21 cellular contexts compared by ENCODE assay signal in the genomic region with DNA sequence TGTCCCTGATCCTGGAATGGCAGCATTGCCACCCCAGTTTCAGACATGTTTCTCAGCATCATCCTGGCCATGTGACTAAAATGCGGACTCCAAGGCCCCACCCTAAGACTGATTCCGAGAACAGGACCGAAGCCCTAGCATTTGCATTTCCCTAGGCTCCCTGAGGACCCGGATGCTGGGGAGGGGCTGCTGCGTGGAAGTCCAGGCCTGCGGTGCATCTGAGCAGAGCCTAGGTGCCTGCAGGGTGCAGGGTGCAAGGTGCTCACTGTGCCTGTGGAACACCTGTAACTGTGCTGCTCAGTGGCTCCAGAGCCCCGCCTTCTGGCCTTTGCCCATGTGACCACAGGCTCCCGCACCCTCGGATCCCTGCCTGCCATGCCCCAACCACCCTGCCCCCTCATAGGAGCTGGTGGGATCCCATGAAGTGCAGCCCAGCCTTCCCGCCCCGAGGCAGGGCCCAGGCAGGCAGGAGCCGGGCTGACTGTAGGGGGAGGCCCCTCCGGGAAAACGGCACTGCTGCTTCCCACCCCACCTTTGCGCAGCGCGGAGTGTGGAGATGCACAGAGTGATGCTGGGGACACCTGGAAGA. TPM values are rescaled to one million over a fixed set of nuclear protein-coding genes. Genes with fewer than 3 reads are reported as not detected.
A peak's percentile ranks its signal among the peaks of the same experiment; 100 is the strongest.
DNase-seq lines count a peak whose midpoint lies in the region; ATAC-seq and TF ChIP-seq lines count a peak whose summit lies in the region.
"Had no signal": no experiment of that assay in that cellular context is flagged by ENCODE, and none has a peak within 500 bp of the region (broad histone marks: within the 10 kb centered on the region; RNA-seq: fewer than 3 reads in every experiment).

No MANE protein-coding gene starts in this region.

- TF ChIP-seq POLR2A in adrenal gland (IDR thresholded peaks at IDR 0.05): no peak
- no peak for TF ChIP-seq POLR2A in vagina (IDR thresholded peaks at IDR 0.05)

- no peak overlapping the region for H3K27ac Mint-ChIP-seq in activated CD4-positive, alpha-beta T cell treated with anti-CD3 and anti-CD28 coated beads, Interleukin-2, amount 10 ng/mL, durations not matched to agents 24 days and 14 days
- H3K27ac Mint-ChIP-seq: CD4-positive, alpha-beta memory T cell had no signal

- H3K4me3 Mint-ChIP-seq in activated CD4-positive, alpha-beta T cell treated with anti-CD3 and anti-CD28 coated beads, Interleukin-2, amount 10 ng/mL, durations not matched to agents 24 days and 14 days: no peak overlapping the region
- H3K4me3 Mint-ChIP-seq: CD4-positive, alpha-beta memory T cell had no signal

- H3K27me3 ChIP-seq in adrenal gland (no peaks in the 10 kb centered on the region), vagina (no peaks in the 10 kb centered on the region)

- H3K36me3 ChIP-seq in adrenal gland (replicated peaks in 1 of 2): no peaks in the 10 kb centered on the region
- H3K36me3 ChIP-seq in vagina: no peaks in the 10 kb centered on the region

- H3K4me1 ChIP-seq in adrenal gland (replicated peaks in 1 of 2) (peaks cover 0 to 8% of the 10 kb centered on the region in 2 donors), vagina (no peaks in the 10 kb centered on the region)
- H3K4me1 ChIP-seq: A549 had no signal

- intact Hi-C loops in activated CD4-positive, alpha-beta T cell treated with anti-CD3 and anti-CD28 coated beads, Interleukin-2, amount 10 ng/mL, durations not matched to agents 24 days and 14 days (cut with micrococcal nuclease): no loop called here
- intact Hi-C loops in adrenal gland (cut with DNase I): no loop called here
- intact Hi-C loops in vagina (cut with DNase I): no loop called here

- no peaks in the 10 kb centered on the region for H3K36me3 Mint-ChIP-seq in activated CD4-positive, alpha-beta T cell treated with anti-CD3 and anti-CD28 coated beads, Interleukin-2, amount 10 ng/mL, durations not matched to agents 24 days and 14 days (ENCODE audit: low read depth)
- H3K36me3 Mint-ChIP-seq: CD4-positive, alpha-beta memory T cell had no signal

- H3K27ac ChIP-seq in adrenal gland (peak overlapping the region in 3 of 5 donors; percentile 28 to 82 (median 75)), vagina (no peak overlapping the region)
- H3K27ac ChIP-seq: 22Rv1, A549, C4-2B, HL-60 had no signal

- no peaks in the 10 kb centered on the region for H3K9me3 Mint-ChIP-seq in activated CD4-positive, alpha-beta T cell treated with anti-CD3 and anti-CD28 coated beads, Interleukin-2, amount 10 ng/mL, durations not matched to agents 24 days and 14 days
- H3K9me3 Mint-ChIP-seq: CD4-positive, alpha-beta memory T cell had no signal

- H3K4me3 ChIP-seq in adrenal gland: no peak overlapping the region
- H3K4me3 ChIP-seq in vagina: no peak overlapping the region
- H3K4me3 ChIP-seq: A549, GM12878, GM23248 had no signal

- DNase-seq in activated CD4-positive, alpha-beta T cell treated with anti-CD3 and anti-CD28 coated beads, Interleukin-2, amount 10 ng/mL, durations not matched to agents 24 days and 14 days: peak; percentile 8
- no peak for DNase-seq in activated CD4-positive, alpha-beta T cell treated with anti-CD3 and anti-CD28 coated beads for 4 hours
- no peak for DNase-seq in adrenal gland
- no peak for DNase-seq in omental fat pad (ENCODE audit: low spot score)
- peak; percentile 65 to 87 for DNase-seq in vagina (ENCODE audit: extremely low spot score in 2 of 2)
- DNase-seq in GM20000 (ENCODE audit: low spot score): no peak
- DNase-seq in CD1c-positive myeloid dendritic cell (ENCODE audit: extremely low spot score): no peak
- DNase-seq: AML-193; Calu3; CD4-positive, alpha-beta memory T cell; DMS79 treated with DMSO at 0.1 percent for 48 hours; GF-D8; HCEC 1CT had no signal

- WGBS in adrenal gland, 4 donors: 73 to 94% (median 86%) methylated on average over 2 to 17 of the region's 17 CpGs

- H3K9me3 ChIP-seq in adrenal gland (replicated peaks in 1 of 3) (no peaks in the 10 kb centered on the region), vagina (no peaks in the 10 kb centered on the region)
- H3K9me3 ChIP-seq: A549 had no signal

- peak; percentile 39 for ATAC-seq in omental fat pad (ENCODE audit: low FRiP score)
- ATAC-seq: A549, GM12878 had no signal

- peaks cover 28% of the 10 kb centered on the region for H3K27me3 Mint-ChIP-seq in activated CD4-positive, alpha-beta T cell treated with anti-CD3 and anti-CD28 coated beads, Interleukin-2, amount 10 ng/mL, durations not matched to agents 24 days and 14 days

- TF ChIP-seq CTCF in adrenal gland (IDR thresholded peaks at IDR 0.05): no peak
- TF ChIP-seq CTCF in omental fat pad (IDR thresholded peaks at IDR 0.05): no peak
- no peak for TF ChIP-seq CTCF in vagina (IDR thresholded peaks at IDR 0.05)
- TF ChIP-seq CTCF in GM20000 (IDR thresholded peaks at IDR 0.05; ENCODE audit: extremely low read depth, missing control alignments): no peak

- peaks cover 3% of the 10 kb centered on the region for H3K4me1 Mint-ChIP-seq in activated CD4-positive, alpha-beta T cell treated with anti-CD3 and anti-CD28 coated beads, Interleukin-2, amount 10 ng/mL, durations not matched to agents 24 days and 14 days
- H3K4me1 Mint-ChIP-seq: CD4-positive, alpha-beta memory T cell had no signal

RNA-seq across cellular contexts. Expression of a gene that starts 14.9 kb away (rescaled TPM):
- total RNA-seq in activated CD4-positive, alpha-beta T cell treated with anti-CD3 and anti-CD28 coated beads, Interleukin-2, amount 10 ng/mL, durations not matched to agents 24 days and 14 days: not detected in 2 replicates
- total RNA-seq in adrenal gland (under 1 TPM in 4 of 8 donors, not detected in 4; 0.14 to 0.54 (median 0.32) TPM), omental fat pad (not detected), vagina (not detected)
- polyA plus RNA-seq in adrenal gland: 1 to 10 TPM in 1 of 3 donors, under 1 TPM in 2; 0.30 to 1.1 (median 0.40) TPM
- total RNA-seq: Calu3; CD4-positive, alpha-beta memory T cell; GM12878; GM23248; HT1080 had no signal
- polyA plus RNA-seq: A549; BJ; CD4-positive, alpha-beta memory T cell; GM12878; GM23248 had no signal

RNA-seq across cellular contexts. Expression of a gene that starts 27.3 kb away (rescaled TPM):
- total RNA-seq in activated CD4-positive, alpha-beta T cell treated with anti-CD3 and anti-CD28 coated beads, Interleukin-2, amount 10 ng/mL, durations not matched to agents 24 days and 14 days: 20.1 and 22.1 TPM in 2 replicates
- total RNA-seq in adrenal gland (100 to 1,000 TPM in 5 of 8 donors, 10 to 100 TPM in 3; 73.2 to 252 (median 124) TPM), omental fat pad (10 to 100 TPM; 14.6 to 45.4 (median 19.5) TPM), vagina (7.6 TPM)
- polyA plus RNA-seq in adrenal gland: 100 to 1,000 TPM in 1 of 3 donors, 10 to 100 TPM in 2; 22.8 to 216 (median 47.3) TPM

Comparison
In these comparisons a context has a peak if more than half of its experiments do, and no peak if none do; other contexts are left out.
1. DNase-seq: peak in activated CD4-positive, alpha-beta T cell treated with anti-CD3 and anti-CD28 coated beads, Interleukin-2, amount 10 ng/mL, durations not matched to agents 24 days and 14 days (single experiment) and vagina (2 of 2); none in activated CD4-positive, alpha-beta T cell treated with anti-CD3 and anti-CD28 coated beads for 4 hours (0 of 2), adrenal gland (0 of 7), omental fat pad (single experiment), GM20000 (single experiment) and CD1c-positive myeloid dendritic cell (single experiment).